16 cellular contexts compared by ENCODE assay signal in the genomic region with DNA sequence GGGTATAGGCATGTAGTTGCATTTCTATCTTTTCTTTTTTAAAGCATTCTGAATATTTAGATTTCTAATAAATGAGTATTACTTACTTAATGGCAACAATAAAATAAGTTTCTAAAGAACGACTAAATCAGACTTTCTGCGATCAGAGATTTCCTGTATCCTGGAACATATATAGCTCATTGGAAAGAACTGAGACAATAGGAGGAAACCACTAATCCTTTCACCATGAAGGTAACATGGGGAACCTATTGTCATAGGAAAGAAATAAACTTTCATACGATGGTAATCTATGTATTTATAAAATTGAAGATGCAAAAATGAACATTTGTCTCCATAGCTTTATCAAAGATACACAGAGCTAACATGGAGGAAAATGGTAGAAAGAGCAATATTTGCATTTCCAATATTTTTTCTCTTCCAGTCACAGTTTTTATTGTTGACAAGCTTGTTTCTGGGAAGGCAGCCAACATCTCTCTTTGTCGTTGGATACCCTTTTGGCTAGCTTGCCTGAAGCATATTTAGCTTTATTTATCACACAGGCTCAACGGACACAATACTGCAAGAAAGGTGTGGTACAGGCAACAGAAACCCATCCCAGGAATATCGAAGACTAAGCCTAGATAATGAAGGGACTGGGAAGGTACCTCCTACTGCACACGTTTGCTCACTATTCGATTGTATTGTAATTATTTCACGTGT.
A peak's percentile ranks its signal among the peaks of the same experiment; 100 is the strongest.
DNase-seq lines count a peak whose midpoint lies in the region; ATAC-seq and TF ChIP-seq lines count a peak whose summit lies in the region.
"Had no signal": no experiment of that assay in that cellular context is flagged by ENCODE, and none has a peak within 500 bp of the region (broad histone marks: within the 10 kb centered on the region; RNA-seq: fewer than 3 reads in every experiment).

No MANE protein-coding gene starts in this region.

- H3K27me3 ChIP-seq in GM23248 (replicated peaks; ENCODE audit: insufficient read depth) = no peaks in the 10 kb centered on the region
- H3K27me3 ChIP-seq: esophagus squamous epithelium had no signal

- H3K4me1 Mint-ChIP-seq in mesothelial cell of epicardium = peaks cover 52% of the 10 kb centered on the region
- H3K4me1 Mint-ChIP-seq: B cell had no signal

- H3K27ac Mint-ChIP-seq in mesothelial cell of epicardium = peak overlapping the region; percentile 59
- H3K27ac Mint-ChIP-seq: B cell had no signal

- no peaks in the 10 kb centered on the region for H3K27me3 Mint-ChIP-seq in mesothelial cell of epicardium (ENCODE audit: low read depth)
- H3K27me3 Mint-ChIP-seq: B cell had no signal

- no peaks in the 10 kb centered on the region for H3K9me2 ChIP-seq in GM23248 (ENCODE audit: insufficient read depth)

- no peaks in the 10 kb centered on the region for H4K20me1 ChIP-seq in GM23248 (ENCODE audit: insufficient read depth)

- TF ChIP-seq POLR2A in GM18505 (IDR thresholded peaks at IDR 0.05; ENCODE audit: borderline replicate concordance, extremely low read depth, insufficient read depth, insufficient read length) = no peak

- in situ Hi-C loops in GM23248 (cut with MboI) = no loop called here

- no peaks in the 10 kb centered on the region for H3F3A ChIP-seq in GM23248 (ENCODE audit: insufficient read depth)

- H3K79me2 ChIP-seq in GM23248 (ENCODE audit: insufficient read depth) = no peaks in the 10 kb centered on the region

- H2AFZ ChIP-seq in GM23248 = no peak overlapping the region

- H3K4me1 ChIP-seq in GM23248 (ENCODE audit: insufficient read depth) = no peaks in the 10 kb centered on the region

- no peaks in the 10 kb centered on the region for H3K36me3 ChIP-seq in GM23248 (ENCODE audit: low read depth)
- H3K36me3 ChIP-seq: esophagus squamous epithelium had no signal

- H3K9me3 ChIP-seq in GM23248 (ENCODE audit: low read depth) = no peaks in the 10 kb centered on the region
- H3K9me3 ChIP-seq: esophagus squamous epithelium had no signal

- H3K27ac ChIP-seq in GM23248 = no peak overlapping the region
- H3K27ac ChIP-seq: esophagus squamous epithelium had no signal

- no peak overlapping the region for H3K4me3 ChIP-seq in cardiac fibroblast (replicated peaks in 1 of 2; ENCODE audit: low read depth in 2 of 2, low read length in 2 of 2)
- H3K4me3 ChIP-seq in GM23248 = no peak overlapping the region
- H3K4me3 ChIP-seq: esophagus squamous epithelium, K562 had no signal

- no peaks in the 10 kb centered on the region for H3K9me3 Mint-ChIP-seq in mesothelial cell of epicardium

- ATAC-seq in GM18505 (IDR thresholded peaks at IDR 0.05; ENCODE audit: unreplicated experiment) = no peak
- ATAC-seq: K562 had no signal

- DNase-seq in DMS79 treated with DMSO at 0.1 percent for 48 hours (lab: John Stamatoyannopoulos, UW) (peak; percentile 11), NCI-H2081 treated with DMSO at 0.1 percent for 48 hours (lab: John Stamatoyannopoulos, UW) (peak; percentile 87), cardiac fibroblast (ENCODE audit: low read depth in 2 of 2) (peak; percentile 39 to 61), mesothelial cell of epicardium (ENCODE audit: low spot score in 2 of 2, unreplicated experiment in 2 of 2) (no peak), SIG-M5 (lab: John Stamatoyannopoulos, UW) (no peak), GM23248 (no peak), amniotic stem cell (lab: John Stamatoyannopoulos, UW) (no peak)
- DNase-seq: activated naive CD4-positive, alpha-beta T cell; EL; esophagus squamous epithelium; NCI-H2227 treated with DMSO at 0.1 percent for 48 hours; stimulated activated CD4-positive, alpha-beta T cell treated with anti-CD3 and anti-CD28 coated beads, Interleukin-4, amount 100 ng/mL, for 4 hours; stimulated activated naive CD4-positive, alpha-beta T cell treated with Interleukin-2 at 50 U/mL for 16 hours had no signal

- no peak overlapping the region for H3K4me3 Mint-ChIP-seq in mesothelial cell of epicardium
- H3K4me3 Mint-ChIP-seq: B cell had no signal

- H3K4me2 ChIP-seq in GM23248 (ENCODE audit: unreplicated experiment) = no peak overlapping the region

- TF ChIP-seq CTCF in cardiac fibroblast (IDR thresholded peaks at IDR 0.05; ENCODE audit: low read depth, low read length) = no peak
- TF ChIP-seq CTCF in mesothelial cell of epicardium (IDR thresholded peaks at IDR 0.05; ENCODE audit: unreplicated experiment) = no peak

- 28 to 34% methylated on average over 9 of the region's 9 CpGs for WGBS in GM23248 (ENCODE audit: low coverage in 1 of 2, low lambda C conversion rate in 2 of 2, missing lambda C conversion rate in 2 of 2), 2 experiments

- H3K9ac ChIP-seq in GM23248 = no peak overlapping the region

- no peaks in the 10 kb centered on the region for H3K36me3 Mint-ChIP-seq in mesothelial cell of epicardium

Comparison
In these comparisons a context has a peak if more than half of its experiments do, and no peak if none do; other contexts are left out.
1. DNase-seq: peak in DMS79 treated with DMSO at 0.1 percent for 48 hours (single experiment), NCI-H2081 treated with DMSO at 0.1 percent for 48 hours (single experiment) and cardiac fibroblast (2 of 2); none in mesothelial cell of epicardium (0 of 2), SIG-M5 (single experiment), GM23248 (single experiment) and amniotic stem cell (single experiment).